Comparison of ENCODE assay signal across 1 cellular context in genomic region chr19:31589109-31589508, GRCh38.
A peak's percentile ranks its signal among the peaks of the same experiment; 100 is the strongest.
TF ChIP-seq lines count a peak whose summit lies in the region.

No MANE protein-coding gene starts in this region.

TF ChIP-seq in H1, 55 proteins besides CTCF, POLR2A, EP300 and RAD21:
- TF ChIP-seq FOSL1 (IDR thresholded peaks at IDR 0.05; ENCODE audit: insufficient read depth, low read depth, low read length) (no peak), USF2 (IDR thresholded peaks at IDR 0.05; ENCODE audit: low read length) (no peak), POU5F1 (IDR thresholded peaks at IDR 0.05; ENCODE audit: low read depth, low read length) (peak; percentile 97), RXRA (IDR thresholded peaks at IDR 0.05; ENCODE audit: insufficient read depth, low read depth, low read length) (no peak)
